27 cellular contexts compared by ENCODE assay signal in the genomic region with DNA sequence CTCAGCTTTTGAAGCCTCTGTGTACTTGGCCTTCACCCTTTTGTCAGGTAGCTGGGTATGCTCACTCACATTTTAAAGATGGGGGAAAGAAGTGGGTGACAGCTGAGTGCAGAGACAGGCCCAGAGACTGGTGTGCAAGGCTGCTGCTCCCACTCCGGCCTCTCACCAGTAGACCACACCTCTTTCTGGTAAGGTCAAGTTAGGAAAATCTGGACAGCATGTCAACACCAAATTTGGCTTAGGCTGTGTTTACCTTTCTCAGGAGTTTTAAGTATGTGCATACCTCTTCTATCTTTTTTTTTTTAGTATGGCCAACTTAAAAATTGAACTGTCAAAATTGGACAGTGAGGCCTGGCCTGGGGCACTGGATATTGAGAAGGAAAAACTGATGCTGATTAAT.
"Had no signal": no experiment of that assay in that cellular context is flagged by ENCODE, and none has a peak within 500 bp of the region (broad histone marks: within the 10 kb centered on the region; RNA-seq: fewer than 3 reads in every experiment).

No MANE protein-coding gene starts in this region.

- H3K27me3 ChIP-seq: ascending aorta, dorsolateral prefrontal cortex, gastroesophageal sphincter, hepatocyte, ovary, right atrium auricular region, spleen, tibial nerve had no signal

- H3K27ac ChIP-seq: ascending aorta, coronary artery, dorsolateral prefrontal cortex, gastroesophageal sphincter, hepatocyte, ovary, psoas muscle, right atrium auricular region, spleen, tibial nerve, VCaP had no signal

- H3K9me3 Mint-ChIP-seq: brain; effector memory CD8-positive, alpha-beta T cell; natural killer cell treated with Interleukin-12 subunit alpha and Interleukin-12 subunit beta and Interleukin-15 and Interleukin-18, amount 100 ng/mL, for 72 hours; T-helper 1 cell treated with Interleukin-12 subunit alpha and Interleukin-12 subunit beta and Interleukin-4 antibody, amounts not matched to agents 30 μg/mL and 1 μg/mL, for 36 hours had no signal

- ATAC-seq: effector memory CD8-positive, alpha-beta T cell; gastroesophageal sphincter; natural killer cell treated with Interleukin-12 subunit alpha and Interleukin-12 subunit beta and Interleukin-15 and Interleukin-18, amount 100 ng/mL, for 72 hours; psoas muscle had no signal

- H3K4me3 Mint-ChIP-seq: activated naive CD8-positive, alpha-beta T cell; brain; effector memory CD8-positive, alpha-beta T cell; natural killer cell treated with Interleukin-12 subunit alpha and Interleukin-12 subunit beta and Interleukin-15 and Interleukin-18, amount 100 ng/mL, for 72 hours; T-helper 1 cell treated with Interleukin-12 subunit alpha and Interleukin-12 subunit beta and Interleukin-4 antibody, amounts not matched to agents 30 μg/mL and 1 μg/mL, for 36 hours had no signal

- H3K36me3 Mint-ChIP-seq: brain; natural killer cell treated with Interleukin-12 subunit alpha and Interleukin-12 subunit beta and Interleukin-15 and Interleukin-18, amount 100 ng/mL, for 72 hours had no signal

- H3K27me3 Mint-ChIP-seq: activated naive CD8-positive, alpha-beta T cell; brain had no signal

- H3K4me1 ChIP-seq: psoas muscle had no signal

- H3K9me3 ChIP-seq: ascending aorta, gastroesophageal sphincter, mucosa of descending colon, ovary, psoas muscle, right atrium auricular region, spleen, tibial nerve had no signal

- H3K4me3 ChIP-seq: ascending aorta, coronary artery, dorsolateral prefrontal cortex, gastroesophageal sphincter, hepatocyte, mucosa of descending colon, ovary, psoas muscle, right atrium auricular region, spleen, tibial nerve had no signal

- DNase-seq: activated CD4-positive, alpha-beta T cell treated with anti-CD3 and anti-CD28 coated beads for 4 hours; activated CD4-positive, alpha-beta T cell treated with anti-CD3 and anti-CD28 coated beads, Interleukin-2, amount 50 U/mL, for 48 hours; activated CD8-positive, alpha-beta memory T cell treated with anti-CD3 and anti-CD28 coated beads for 24 hours; activated effector memory CD4-positive, alpha-beta T cell treated with Interleukin-2 at 50 U/mL for 16 hours; activated naive CD4-positive, alpha-beta T cell treated with Interleukin-2 at 50 U/mL for 16 hours; dorsolateral prefrontal cortex; effector memory CD8-positive, alpha-beta T cell; islet precursor cell; mesenchymal stem cell; mucosa of descending colon; ovary; psoas muscle; spleen; stimulated activated naive CD4-positive, alpha-beta T cell treated with Interleukin-2 at 50 U/mL for 16 hours; SW 1271; T-helper 9 cell had no signal

- H3K36me3 ChIP-seq: ovary had no signal

- H3K27ac Mint-ChIP-seq: activated naive CD8-positive, alpha-beta T cell; brain; effector memory CD8-positive, alpha-beta T cell; natural killer cell treated with Interleukin-12 subunit alpha and Interleukin-12 subunit beta and Interleukin-15 and Interleukin-18, amount 100 ng/mL, for 72 hours; T-helper 1 cell treated with Interleukin-12 subunit alpha and Interleukin-12 subunit beta and Interleukin-4 antibody, amounts not matched to agents 30 μg/mL and 1 μg/mL, for 36 hours had no signal
